Comparison of ENCODE assay signal across 8 cellular contexts in the genomic region with DNA sequence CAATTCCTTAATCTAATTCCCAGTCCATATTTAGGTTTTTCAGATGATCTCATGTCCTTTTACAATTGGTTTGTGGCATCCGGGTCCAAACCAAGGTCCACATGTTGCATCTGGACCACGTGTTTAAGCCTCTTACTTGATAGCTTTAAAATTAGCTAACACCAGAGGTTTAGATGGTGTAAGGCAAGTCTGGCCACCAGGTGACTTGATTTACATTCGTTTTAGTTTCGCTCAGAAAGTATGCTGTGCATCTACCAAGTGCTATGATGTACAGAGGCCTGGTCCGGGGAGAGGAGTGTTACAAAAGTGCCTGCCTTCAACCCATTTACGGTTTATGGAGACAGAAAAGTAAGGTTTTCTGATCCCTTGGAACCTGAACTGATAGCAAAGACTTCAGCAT. TPM values are rescaled to one million over a fixed set of nuclear protein-coding genes. Genes with fewer than 3 reads are reported as not detected.
DNase-seq lines count a peak whose midpoint lies in the region; ATAC-seq lines count a peak whose summit lies in the region.

No MANE protein-coding gene starts in this region.

- peak overlapping the region; percentile 84 to 97 (median 94) for H3K4me3 Mint-ChIP-seq in naive B cell

- peaks cover 32 to 40% (median 38%) of the 10 kb centered on the region in 11 experiments for H4K20me1 ChIP-seq in BLaER1 treated with 17β-estradiol and CSF1 and Interleukin-3, amounts not matched to agents 10 nM and 100 nM

- H3K9ac ChIP-seq in BLaER1 treated with 17β-estradiol and CSF1 and Interleukin-3, amounts not matched to agents 10 nM and 100 nM, result peak overlapping the region; percentile 97 to 99 (median 98)

- ATAC-seq in GM19351 (IDR thresholded peaks at IDR 0.05; ENCODE audit: unreplicated experiment) (peak; percentile 37), naive B cell (ENCODE audit: low read depth in 2 of 2) (peak in 1 of 2 donors; percentile 12), GM18873 (IDR thresholded peaks at IDR 0.05; ENCODE audit: low FRiP score, unreplicated experiment) (no peak)

- H3K4me1 Mint-ChIP-seq in naive B cell, result peaks cover 34 to 42% (median 37%) of the 10 kb centered on the region in 3 donors

- peaks cover 0 to 4% of the 10 kb centered on the region in 2 donors for H3K36me3 Mint-ChIP-seq in naive B cell

- H3K9me3 Mint-ChIP-seq in naive B cell, result no peaks in the 10 kb centered on the region

- H3K4me3 ChIP-seq in BLaER1 treated with 17β-estradiol and CSF1 and Interleukin-3, amounts not matched to agents 10 nM and 100 nM, result peak overlapping the region; percentile 81 to 98 (median 92); a peak in 19 of 20 replicates

- H3K4me2 ChIP-seq in BLaER1 treated with 17β-estradiol and CSF1 and Interleukin-3, amounts not matched to agents 10 nM and 100 nM, result peak overlapping the region; percentile 80 to 98 (median 92)

- peak overlapping the region; percentile 97 to 99 (median 98) for H3K27ac Mint-ChIP-seq in naive B cell

- H3K4me1 ChIP-seq in BLaER1 treated with 17β-estradiol and CSF1 and Interleukin-3, amounts not matched to agents 10 nM and 100 nM, result peaks cover 21 to 38% (median 32%) of the 10 kb centered on the region in 10 experiments

- H3K27me3 ChIP-seq in BLaER1 treated with 17β-estradiol and CSF1 and Interleukin-3, amounts not matched to agents 10 nM and 100 nM, result no peaks in the 10 kb centered on the region

- peaks cover 19 to 31% (median 27%) of the 10 kb centered on the region in 11 experiments for H3K36me3 ChIP-seq in BLaER1 treated with 17β-estradiol and CSF1 and Interleukin-3, amounts not matched to agents 10 nM and 100 nM

- no peaks in the 10 kb centered on the region for H3K9me3 ChIP-seq in BLaER1 treated with 17β-estradiol and CSF1 and Interleukin-3, amounts not matched to agents 10 nM and 100 nM (replicated peaks in 1 of 11)

- H3K27ac ChIP-seq in BLaER1 treated with 17β-estradiol and CSF1 and Interleukin-3, amounts not matched to agents 10 nM and 100 nM, result peak overlapping the region; percentile 95 to 99 (median 97); a peak in 21 of 22 replicates

- H3K27me3 Mint-ChIP-seq in naive B cell, result no peaks in the 10 kb centered on the region

- DNase-seq in RKO (ENCODE audit: low spot score) (peak; percentile 71), naive B cell (peak; percentile 17), islet precursor cell (no peak), CD1c-positive myeloid dendritic cell (ENCODE audit: extremely low spot score) (no peak)
- peak; percentile 30 for DNase-seq in central memory CD4-positive, alpha-beta T cell

RNA-seq across cellular contexts. Expression of gene DNAJA2, which starts 0.9 kb away (rescaled TPM):
- 10 to 100 TPM; 43.2 to 80.8 (median 63.3) TPM for polyA plus RNA-seq in naive B cell (ENCODE audit: low read depth in 6 of 6)

Comparison
In these comparisons a context has a peak if more than half of its experiments do, and no peak if none do; other contexts are left out.
1. DNase-seq: peak in RKO (single experiment), central memory CD4-positive, alpha-beta T cell (single experiment) and naive B cell (single experiment); none in islet precursor cell (single experiment) and CD1c-positive myeloid dendritic cell (single experiment).